8 cellular contexts compared by ENCODE assay signal in genomic region chr16:31202402-31203385, GRCh38. TPM values are rescaled to one million over a fixed set of nuclear protein-coding genes. Genes with fewer than 3 reads are reported as not detected.
DNase-seq lines count a peak whose midpoint lies in the region; ATAC-seq, FAIRE-seq and TF ChIP-seq lines count a peak whose summit lies in the region.

TSS of gene PYCARD (minus strand) at chr16:31202760. CDS start at chr16:31202690, 70 bp downstream.

- H3K4me1 ChIP-seq in endothelial cell of umbilical vein (ENCODE audit: control insufficient read depth, extremely low read depth, insufficient read depth, low read length) (peaks cover 4% of the 10 kb centered on the region), mononuclear cell (ENCODE audit: insufficient read depth, low read length) (peaks cover 64% of the 10 kb centered on the region), urinary bladder (ENCODE audit: insufficient read depth) (no peaks in the 10 kb centered on the region)

- no peaks in the 10 kb centered on the region for H3K36me3 ChIP-seq in endothelial cell of umbilical vein (ENCODE audit: control insufficient read depth in 2 of 2, extremely low read depth in 1 of 2, insufficient read depth in 2 of 2, low read length in 2 of 2)
- no peaks in the 10 kb centered on the region for H3K36me3 ChIP-seq in urinary bladder (ENCODE audit: insufficient read depth)

- WGBS in urinary bladder: 3% methylated on average over 71 of the region's 71 CpGs

- H3K9ac ChIP-seq in endothelial cell of umbilical vein (replicated peaks; ENCODE audit: extremely low read depth, insufficient read depth, low read length): peak within 1 kb of the TSS; percentile 19

- H3K27ac ChIP-seq in endothelial cell of umbilical vein (ENCODE audit: insufficient read depth, low read depth, low read length): no peak within 1 kb of the TSS
- peak within 1 kb of the TSS; percentile 69 for H3K27ac ChIP-seq in urinary bladder (ENCODE audit: low read depth)

- H2AFZ ChIP-seq in endothelial cell of umbilical vein (ENCODE audit: low read depth, low read length): peak within 1 kb of the TSS; percentile 84

- H4K20me1 ChIP-seq in endothelial cell of umbilical vein (replicated peaks; ENCODE audit: control insufficient read depth, extremely low read depth, insufficient read depth, low read length): no peaks in the 10 kb centered on the region

- BruUV-seq in endothelial cell of umbilical vein (replicated peaks; lab: Mats Ljungman, UMichigan): TSS peak; percentile 16

- H3K4me3 ChIP-seq in endothelial cell of umbilical vein (replicated peaks in 1 of 3; ENCODE audit: insufficient read depth in 1 of 3, low read depth in 1 of 3, low read length in 3 of 3) (peak within 1 kb of the TSS; percentile 26 to 62 (median 36)), mononuclear cell (ENCODE audit: low read length) (peak within 1 kb of the TSS; percentile 82), urinary bladder (ENCODE audit: low read depth, low read length) (peak within 1 kb of the TSS; percentile 88)

- peak; percentile 26 for ATAC-seq in HG03095 (IDR thresholded peaks at IDR 0.05; ENCODE audit: unreplicated experiment)

- peak within 1 kb of the TSS; percentile 56 for H3K4me2 ChIP-seq in endothelial cell of umbilical vein (ENCODE audit: insufficient read depth, low read length)

- no peaks in the 10 kb centered on the region for H3K79me2 ChIP-seq in endothelial cell of umbilical vein (ENCODE audit: control insufficient read depth, insufficient read depth, low read length)

- peak; percentile 35 for FAIRE-seq in endothelial cell of umbilical vein (lab: Jason Lieb, UNC)

- H3K9me3 ChIP-seq in endothelial cell of umbilical vein (replicated peaks; ENCODE audit: control insufficient read depth, insufficient read depth, low read length) (no peaks in the 10 kb centered on the region), mononuclear cell (ENCODE audit: low read depth, low read length) (no peaks in the 10 kb centered on the region)

- no peak for TF ChIP-seq CTCF in endothelial cell of umbilical vein (IDR thresholded peaks at IDR 0.05; ENCODE audit: extremely low read depth in 1 of 2, insufficient read depth in 1 of 2, low read depth in 1 of 2, low read length in 2 of 2)

- H3K27me3 ChIP-seq in endothelial cell of umbilical vein (ENCODE audit: control insufficient read depth in 2 of 2, insufficient read depth in 2 of 2, low read length in 2 of 2) (peaks cover 2 to 6% of the 10 kb centered on the region in 2 experiments), mononuclear cell (ENCODE audit: insufficient read depth, low read length) (no peaks in the 10 kb centered on the region)

- DNase-seq in activated T-cell treated with anti-CD3 and anti-CD28 coated beads, Interleukin-2, amount 50 U/mL, for 1 hour: peak; percentile 52
- no peak for DNase-seq in activated T-cell treated with anti-CD3 and anti-CD28 coated beads for 4 hours
- peak; percentile 36 for DNase-seq in endothelial cell of umbilical vein (ENCODE audit: low read depth, low spot score)
- DNase-seq in epidermal melanocyte (ENCODE audit: insufficient read length, low spot score): no peak

- H3K9me1 ChIP-seq in endothelial cell of umbilical vein (replicated peaks; ENCODE audit: control insufficient read depth, extremely low read depth, insufficient read depth, low read length): no peaks in the 10 kb centered on the region

- POLR2A ChIA-PET in endothelial cell of umbilical vein (lab: Charles Lee): interaction anchor here (0.9 to 1.3 kb wide), 2 partner anchors 22 to 61 kb away, joined by 4 to 5 read pairs; partner anchors contain the start of gene FUS

- dilution Hi-C loops in endothelial cell of umbilical vein (cut with MboI; ENCODE audit: extremely low pct_ligation_motif_present, low sequenced_read_pairs): no loop called here

- intact Hi-C loops in T-helper 1 cell treated with Interleukin-12 subunit alpha and Interleukin-12 subunit beta and Interleukin-4 antibody, amounts not matched to agents 30 ng/mL and 1 ng/mL, for 36 hours (cut with micrococcal nuclease): loop anchor here (1.0 to 5.0 kb wide), 7 partner anchors 13 to 495 kb away; partner anchors contain the start of gene ARMC5
- intact Hi-C loops in endothelial cell of umbilical vein (cut with micrococcal nuclease): loop anchor here (2.0 to 5.0 kb wide), 3 partner anchors 180 to 666 kb away; partner anchors contain the start of gene ARMC5

- CTCF ChIA-PET in endothelial cell of umbilical vein (lab: Charles Lee): interaction anchor here (1.1 to 2.7 kb wide), 5 partner anchors 8 to 240 kb away, joined by 3 to 20 read pairs (median 6); partner anchors contain the start of genes TRIM72 and ZNF843

- TF ChIP-seq POLR2A in endothelial cell of umbilical vein (IDR thresholded peaks at IDR 0.05; ENCODE audit: low read depth, low read length): no peak

TF ChIP-seq in endothelial cell of umbilical vein, 7 proteins besides CTCF, POLR2A, EP300 and RAD21:
- TF ChIP-seq FOS (IDR thresholded peaks at IDR 0.05; ENCODE audit: borderline replicate concordance, insufficient read depth, low read length): no peak
- TF ChIP-seq EZH2 (IDR thresholded peaks at IDR 0.05; ENCODE audit: borderline replicate concordance, low read depth, low read length, severe bottlenecking): no peak
- TF ChIP-seq, protein P1, sequence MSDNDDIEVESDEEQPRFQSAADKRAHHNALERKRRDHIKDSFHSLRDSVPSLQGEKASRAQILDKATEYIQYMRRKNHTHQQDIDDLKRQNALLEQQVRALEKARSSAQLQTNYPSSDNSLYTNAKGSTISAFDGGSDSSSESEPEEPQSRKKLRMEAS (IDR thresholded peaks at IDR 0.05; ENCODE audit: insufficient read depth, insufficient read length): no peak
- no peak for TF ChIP-seq GATA2 (IDR thresholded peaks at IDR 0.05; ENCODE audit: insufficient read depth, insufficient read length, low read depth, low read length)
- TF ChIP-seq JUN (IDR thresholded peaks at IDR 0.05; ENCODE audit: borderline replicate concordance, insufficient read depth, insufficient read length, low read depth): no peak
- no peak for TF ChIP-seq POLR2AphosphoS5 (IDR thresholded peaks at IDR 0.05; ENCODE audit: insufficient read depth, low read depth, low read length)
- TF ChIP-seq MYC (IDR thresholded peaks at IDR 0.05; ENCODE audit: low read depth, low read length): no peak
TF ChIP-seq in endothelial cell of umbilical vein: peak in this region for 0.

RNA-seq across cellular contexts. Expression of gene PYCARD, which starts in this region (rescaled TPM):
- 96.1 and 98.3 TPM in 2 replicates for total RNA-seq in T-helper 1 cell treated with Interleukin-12 subunit alpha and Interleukin-12 subunit beta and Interleukin-4 antibody, amounts not matched to agents 30 ng/mL and 1 ng/mL, for 36 hours
- 19.1 and 23.0 TPM in 2 replicates for total RNA-seq in endothelial cell of umbilical vein
- 40.1 and 58.9 TPM in 2 replicates for polyA plus RNA-seq in endothelial cell of umbilical vein
- 24.0 and 32.0 TPM in 2 replicates for polyA plus RNA-seq in endothelial cell of umbilical vein (2011; cell fraction: cytosol; rRNA removed)
- 7.6 and 8.8 TPM in 2 replicates for polyA plus RNA-seq in endothelial cell of umbilical vein (2011; cell fraction: nucleus; rRNA removed)
- polyA plus RNA-seq in endothelial cell of umbilical vein (2012): 19.2 and 24.3 TPM in 2 replicates
- 7.9 and 14.0 TPM in 2 replicates for polyA minus RNA-seq in endothelial cell of umbilical vein
- not detected for polyA minus RNA-seq in endothelial cell of umbilical vein (2011; cell fraction: cytosol; rRNA and poly(A)+ RNA removed)
- polyA minus RNA-seq in endothelial cell of umbilical vein (2011; cell fraction: nucleus; rRNA and poly(A)+ RNA removed): 1.4 and 1.7 TPM in 2 replicates
- 93.3 TPM for total RNA-seq in mononuclear cell
- 21.7 TPM for total RNA-seq in urinary bladder
- 34.9 TPM for polyA plus RNA-seq in urinary bladder

Comparison
In these comparisons a context has a peak if more than half of its experiments do, and no peak if none do; other contexts are left out.
1. DNase-seq: peak in activated T-cell treated with anti-CD3 and anti-CD28 coated beads, Interleukin-2, amount 50 U/mL, for 1 hour (single experiment) and endothelial cell of umbilical vein (single experiment); none in activated T-cell treated with anti-CD3 and anti-CD28 coated beads for 4 hours (single experiment) and epidermal melanocyte (single experiment).
2. H3K4me3 ChIP-seq: peak in every context shown above with its lines; median percentile 88 in urinary bladder; 82 in mononuclear cell; 36 in endothelial cell of umbilical vein.